ENCODE assay signal across 8 cellular contexts in genomic region chr15:84734794-84735479, GRCh38. TPM values are rescaled to one million over a fixed set of nuclear protein-coding genes. Genes with fewer than 3 reads are reported as not detected.
DNase-seq lines count a peak whose midpoint lies in the region; ATAC-seq and TF ChIP-seq lines count a peak whose summit lies in the region.

No MANE protein-coding gene starts in this region.

- H3K9me3 ChIP-seq in gastroesophageal sphincter = no peaks in the 10 kb centered on the region
- H3K9me3 ChIP-seq in prostate gland = no peaks in the 10 kb centered on the region

- H3K4me3 ChIP-seq in gastroesophageal sphincter (no peak overlapping the region), prostate gland (no peak overlapping the region)

- ATAC-seq in GM18909 (IDR thresholded peaks at IDR 0.05; ENCODE audit: poor library complexity, unreplicated experiment) (peak; percentile 70), HG03095 (IDR thresholded peaks at IDR 0.05; ENCODE audit: unreplicated experiment) (peak; percentile 76), gastroesophageal sphincter (peak; percentile 62)

- TF ChIP-seq POLR2A in gastroesophageal sphincter (IDR thresholded peaks at IDR 0.05) (no peak), prostate gland (IDR thresholded peaks at IDR 0.05) (peak; percentile 35)

- DNase-seq in NOMO-1 (lab: John Stamatoyannopoulos, UW; ENCODE audit: unreplicated experiment in 2 of 2) (peak; percentile 85 to 96), prostate gland (ENCODE audit: low spot score) (peak; percentile 38), dedifferentiated amniotic fluid mesenchymal stem cell (ENCODE audit: extremely low spot score) (no peak)
- DNase-seq in activated CD8-positive, alpha-beta memory T cell treated with anti-CD3 and anti-CD28 coated beads, Interleukin-2, amount 50 U/mL, for 4 hours = peak; percentile 67

- no peaks in the 10 kb centered on the region for H3K27me3 ChIP-seq in gastroesophageal sphincter
- H3K27me3 ChIP-seq in prostate gland (replicated peaks; ENCODE audit: insufficient read depth) = no peaks in the 10 kb centered on the region

- no peaks in the 10 kb centered on the region for H3K4me1 ChIP-seq in gastroesophageal sphincter
- no peaks in the 10 kb centered on the region for H3K4me1 ChIP-seq in prostate gland (replicated peaks)

- intact Hi-C loops in prostate gland (cut with DNase I) = no loop called here

- no peak for TF ChIP-seq EP300 in gastroesophageal sphincter (IDR thresholded peaks at IDR 0.05)

- H3K36me3 ChIP-seq in gastroesophageal sphincter (no peaks in the 10 kb centered on the region), prostate gland (no peaks in the 10 kb centered on the region)

- H3K27ac ChIP-seq in 22Rv1 (peak overlapping the region; percentile 75), gastroesophageal sphincter (peak overlapping the region in 1 of 4 donors; percentile 25), prostate gland (no peak overlapping the region)

- TF ChIP-seq CTCF in 22Rv1 (IDR thresholded peaks at IDR 0.05) (no peak), gastroesophageal sphincter (IDR thresholded peaks at IDR 0.05) (no peak), prostate gland (IDR thresholded peaks at IDR 0.05) (no peak)

- WGBS in gastroesophageal sphincter (ENCODE audit: low coverage in 1 of 2), 2 donors = 38 to 59% methylated on average over 6 to 7 of the region's 7 CpGs
- WGBS in prostate gland = 26% methylated on average over 7 of the region's 7 CpGs

RNA-seq across cellular contexts. Expression of gene ZNF592, which starts 13.5 kb away (rescaled TPM):
- total RNA-seq in gastroesophageal sphincter (10 to 100 TPM; 15.7 to 26.0 (median 19.1) TPM), prostate gland (10 to 100 TPM; 20.8 to 38.7 TPM)

RNA-seq across cellular contexts. Expression of gene SEC11A, which starts 19.0 kb away (rescaled TPM):
- total RNA-seq in gastroesophageal sphincter (100 to 1,000 TPM in 2 of 4 donors, 10 to 100 TPM in 2; 63.3 to 139 (median 99.4) TPM), prostate gland (100 to 1,000 TPM in 1 of 2 donors, 10 to 100 TPM in 1; 91.2 to 115 TPM)
